ENCODE assay signal across 28 cellular contexts in genomic region chr17:74936470-74936799, GRCh38. TPM values are rescaled to one million over a fixed set of nuclear protein-coding genes. Genes with fewer than 3 reads are reported as not detected.
"Had no signal": no experiment of that assay in that cellular context is flagged by ENCODE, and none has a peak within 500 bp of the region (broad histone marks: within the 10 kb centered on the region; RNA-seq: fewer than 3 reads in every experiment).

No MANE protein-coding gene starts in this region.

- H3K27ac Mint-ChIP-seq: activated CD4-positive, alpha-beta T cell treated with anti-CD3 and anti-CD28 coated beads, Interleukin-2, amount 10 ng/mL, durations not matched to agents 7 days and 5 days; activated CD8-positive, alpha-beta T cell treated with anti-CD3 and anti-CD28 coated beads, Interleukin-2, amount 10 ng/mL, durations not matched to agents 7 days and 5 days; activated naive CD4-positive, alpha-beta T cell treated with anti-CD3 and anti-CD28 coated beads, Interleukin-2, amount 10 ng/mL, durations not matched to agents 7 days and 5 days; activated T-cell treated with anti-CD3 and anti-CD28 coated beads, Interleukin-2, amount 50 U/mL, for 24 hours; nephron; stimulated activated memory B cell treated with anti-CD40 and anti-IgM and Interleukin-4, amounts not matched to agents 10 μg/mL and 1 μg/mL and 100 μg/mL, for 72 hours had no signal

- H3K4me1 ChIP-seq: foreskin keratinocyte had no signal

- H3K4me3 Mint-ChIP-seq: activated CD4-positive, alpha-beta T cell treated with anti-CD3 and anti-CD28 coated beads, Interleukin-2, amount 10 ng/mL, durations not matched to agents 7 days and 5 days; activated CD8-positive, alpha-beta T cell treated with anti-CD3 and anti-CD28 coated beads, Interleukin-2, amount 10 ng/mL, durations not matched to agents 7 days and 5 days; activated naive CD4-positive, alpha-beta T cell treated with anti-CD3 and anti-CD28 coated beads, Interleukin-2, amount 10 ng/mL, durations not matched to agents 7 days and 5 days; activated T-cell treated with anti-CD3 and anti-CD28 coated beads, Interleukin-2, amount 50 U/mL, for 24 hours; nephron; stimulated activated memory B cell treated with anti-CD40 and anti-IgM and Interleukin-4, amounts not matched to agents 10 μg/mL and 1 μg/mL and 100 μg/mL, for 72 hours had no signal

- H3K36me3 Mint-ChIP-seq: activated naive CD4-positive, alpha-beta T cell treated with anti-CD3 and anti-CD28 coated beads, Interleukin-2, amount 10 ng/mL, durations not matched to agents 7 days and 5 days; stimulated activated memory B cell treated with anti-CD40 and anti-IgM and Interleukin-4, amounts not matched to agents 10 μg/mL and 1 μg/mL and 100 μg/mL, for 72 hours had no signal

- H3K4me3 ChIP-seq: left lung, sigmoid colon, thyroid gland had no signal

- H3K9me3 Mint-ChIP-seq: activated CD4-positive, alpha-beta T cell treated with anti-CD3 and anti-CD28 coated beads, Interleukin-2, amount 10 ng/mL, durations not matched to agents 7 days and 5 days; activated naive CD4-positive, alpha-beta T cell treated with anti-CD3 and anti-CD28 coated beads, Interleukin-2, amount 10 ng/mL, durations not matched to agents 7 days and 5 days; activated T-cell treated with anti-CD3 and anti-CD28 coated beads, Interleukin-2, amount 50 U/mL, for 24 hours; nephron; stimulated activated memory B cell treated with anti-CD40 and anti-IgM and Interleukin-4, amounts not matched to agents 10 μg/mL and 1 μg/mL and 100 μg/mL, for 72 hours had no signal

- H3K9me3 ChIP-seq: breast epithelium, left lung, sigmoid colon, spleen, thyroid gland had no signal

- ATAC-seq: activated CD4-positive, CD25-positive, alpha-beta regulatory T cell treated with anti-CD3 and anti-CD28 coated beads, Interleukin-2, amount 50 U/mL, for 24 hours; activated CD8-positive, alpha-beta T cell treated with anti-CD3 and anti-CD28 coated beads, Interleukin-2, amount 10 ng/mL, durations not matched to agents 7 days and 5 days; left lung; stimulated activated memory B cell treated with anti-CD40 and anti-IgM and Interleukin-4, amounts not matched to agents 10 μg/mL and 1 μg/mL and 100 μg/mL, for 72 hours had no signal

- H3K36me3 ChIP-seq: breast epithelium, left lung, sigmoid colon, spleen, thyroid gland had no signal

- H3K4me1 Mint-ChIP-seq: activated naive CD4-positive, alpha-beta T cell treated with anti-CD3 and anti-CD28 coated beads, Interleukin-2, amount 10 ng/mL, durations not matched to agents 7 days and 5 days; nephron; stimulated activated memory B cell treated with anti-CD40 and anti-IgM and Interleukin-4, amounts not matched to agents 10 μg/mL and 1 μg/mL and 100 μg/mL, for 72 hours had no signal

- DNase-seq: activated CD4-positive, alpha-beta T cell treated with anti-CD3 and anti-CD28 coated beads, Interleukin-2, amount 10 ng/mL, durations not matched to agents 7 days and 5 days; activated CD8-positive, alpha-beta T cell treated with anti-CD3 and anti-CD28 coated beads, Interleukin-2, amount 10 ng/mL, durations not matched to agents 7 days and 5 days; activated naive CD4-positive, alpha-beta T cell treated with anti-CD3 and anti-CD28 coated beads, Interleukin-2, amount 10 ng/mL, durations not matched to agents 7 days and 5 days; activated T-cell treated with anti-CD3 and anti-CD28 coated beads, Interleukin-2, amount 50 U/mL, for 24 hours; cortex of kidney; effector CD4-positive, alpha-beta T cell; foreskin keratinocyte; glutamatergic neuron; hypothalamus; midbrain; occipital lobe; sigmoid colon; spleen; stimulated activated CD4-positive, alpha-beta T cell treated with anti-CD3 and anti-CD28 coated beads, Interleukin-4, amount 100 ng/mL, for 4 hours; T-helper 1 cell; T-helper 9 cell had no signal

- H3K27ac ChIP-seq: breast epithelium, foreskin keratinocyte, left lung, sigmoid colon, spleen, thyroid gland had no signal

RNA-seq across cellular contexts. Expression of gene OTOP3, which starts 0.7 kb away (rescaled TPM):
- total RNA-seq: activated CD4-positive, alpha-beta T cell treated with anti-CD3 and anti-CD28 coated beads, Interleukin-2, amount 10 ng/mL, durations not matched to agents 7 days and 5 days; activated CD8-positive, alpha-beta T cell treated with anti-CD3 and anti-CD28 coated beads, Interleukin-2, amount 10 ng/mL, durations not matched to agents 7 days and 5 days; astrocyte; breast epithelium; fibroblast of lung; foreskin keratinocyte; kidney epithelial cell; left lung; lung microvascular endothelial cell; occipital lobe; renal cortical epithelial cell; sigmoid colon; spleen; thyroid gland; ureter had no signal
- polyA plus RNA-seq: fibroblast of lung, foreskin keratinocyte, spleen had no signal

RNA-seq across cellular contexts. Expression of gene OTOP2, which starts 12.4 kb away (rescaled TPM):
- total RNA-seq: activated CD4-positive, alpha-beta T cell treated with anti-CD3 and anti-CD28 coated beads, Interleukin-2, amount 10 ng/mL, durations not matched to agents 7 days and 5 days; activated CD8-positive, alpha-beta T cell treated with anti-CD3 and anti-CD28 coated beads, Interleukin-2, amount 10 ng/mL, durations not matched to agents 7 days and 5 days; astrocyte; fibroblast of lung; foreskin keratinocyte; kidney epithelial cell; left lung; lung microvascular endothelial cell; occipital lobe; renal cortical epithelial cell; spleen; thyroid gland; ureter had no signal
- polyA plus RNA-seq: fibroblast of lung, foreskin keratinocyte, spleen had no signal

RNA-seq across cellular contexts. Expression of gene USH1G, which starts 13.4 kb away (rescaled TPM):
- total RNA-seq: activated CD4-positive, alpha-beta T cell treated with anti-CD3 and anti-CD28 coated beads, Interleukin-2, amount 10 ng/mL, durations not matched to agents 7 days and 5 days; activated CD8-positive, alpha-beta T cell treated with anti-CD3 and anti-CD28 coated beads, Interleukin-2, amount 10 ng/mL, durations not matched to agents 7 days and 5 days; breast epithelium; fibroblast of lung; kidney epithelial cell; left lung; lung microvascular endothelial cell; renal cortical epithelial cell; sigmoid colon; spleen; thyroid gland had no signal
- polyA plus RNA-seq: fibroblast of lung, spleen had no signal

RNA-seq across cellular contexts. Expression of gene FADS6, which starts 43.0 kb away (rescaled TPM):
- total RNA-seq: activated CD4-positive, alpha-beta T cell treated with anti-CD3 and anti-CD28 coated beads, Interleukin-2, amount 10 ng/mL, durations not matched to agents 7 days and 5 days; activated CD8-positive, alpha-beta T cell treated with anti-CD3 and anti-CD28 coated beads, Interleukin-2, amount 10 ng/mL, durations not matched to agents 7 days and 5 days; astrocyte; fibroblast of lung; foreskin keratinocyte; kidney epithelial cell; left lung; lung microvascular endothelial cell; renal cortical epithelial cell; sigmoid colon; thyroid gland had no signal
- polyA plus RNA-seq: fibroblast of lung, foreskin keratinocyte had no signal
